ENCODE assay signal across 17 cellular contexts in genomic region chr1:247390996-247391395, GRCh38. TPM values are rescaled to one million over a fixed set of nuclear protein-coding genes. Genes with fewer than 3 reads are reported as not detected.
DNase-seq lines count a peak whose midpoint lies in the region; ATAC-seq and TF ChIP-seq lines count a peak whose summit lies in the region.
"Had no signal": no experiment of that assay in that cellular context is flagged by ENCODE, and none has a peak within 500 bp of the region (broad histone marks: within the 10 kb centered on the region; RNA-seq: fewer than 3 reads in every experiment).

No MANE protein-coding gene starts in this region.

- WGBS in adrenal gland, 4 donors: 86 to 99% (median 95%) methylated on average over 4 of the region's 4 CpGs

- TF ChIP-seq CTCF in HL-60 (IDR thresholded peaks at IDR 0.05; ENCODE audit: insufficient read depth, low read length) (no peak), osteoblast (IDR thresholded peaks at IDR 0.05; ENCODE audit: extremely low read depth, low read depth, low read length) (no peak), mucosa of descending colon (IDR thresholded peaks at IDR 0.05) (no peak), adrenal gland (IDR thresholded peaks at IDR 0.05) (no peak)

- H2AFZ ChIP-seq in osteoblast (ENCODE audit: low read length): no peak overlapping the region

- no peaks in the 10 kb centered on the region for H3K36me3 Mint-ChIP-seq in T-cell
- no peaks in the 10 kb centered on the region for H3K36me3 Mint-ChIP-seq in activated T-cell treated with anti-CD3 and anti-CD28 coated beads, Interleukin-2, amount 50 U/mL, for 4 hours (ENCODE audit: insufficient read depth)

- H3K4me3 ChIP-seq in BLaER1 treated with 17β-estradiol and CSF1 and Interleukin-3, amounts not matched to agents 10 nM and 100 nM: peak overlapping the region in 2 of 10 experiments; percentile 28 to 49; a peak in 4 of 20 replicates
- H3K4me3 ChIP-seq in HL-60 (replicated peaks; ENCODE audit: insufficient read depth, low read length) (no peak overlapping the region), osteoblast (ENCODE audit: insufficient read depth, low read length) (no peak overlapping the region), mucosa of descending colon (no peak overlapping the region), adrenal gland (no peak overlapping the region)
- H3K4me3 ChIP-seq: HAP-1 had no signal

- peak overlapping the region; percentile 52 to 89 (median 80) for H3K4me2 ChIP-seq in BLaER1 treated with 17β-estradiol and CSF1 and Interleukin-3, amounts not matched to agents 10 nM and 100 nM
- peak overlapping the region; percentile 90 for H3K4me2 ChIP-seq in osteoblast (ENCODE audit: insufficient read depth, low read length)

- peak overlapping the region; percentile 87 to 93 for H3K27ac Mint-ChIP-seq in T-cell

- peak overlapping the region; percentile 74 to 98 (median 96) for H3K27ac ChIP-seq in BLaER1 treated with 17β-estradiol and CSF1 and Interleukin-3, amounts not matched to agents 10 nM and 100 nM
- H3K27ac ChIP-seq in HL-60 (replicated peaks): peak overlapping the region; percentile 34; the same call in 1 of the 2 replicates
- H3K27ac ChIP-seq in osteoblast (ENCODE audit: low read depth, low read length): no peak overlapping the region
- H3K27ac ChIP-seq in adrenal gland: no peak overlapping the region

- intact Hi-C loops in mucosa of descending colon (cut with DNase I, micrococcal nuclease): loop anchor here in 1 of 2 donors (5.0 kb wide), 1 partner anchor 96 kb away; no protein-coding TSS in a partner anchor
- intact Hi-C loops in adrenal gland (cut with DNase I): no loop called here

- no peaks in the 10 kb centered on the region for H3K79me2 ChIP-seq in osteoblast (ENCODE audit: insufficient read depth, low read length)

- H3K4me1 ChIP-seq in BLaER1 treated with 17β-estradiol and CSF1 and Interleukin-3, amounts not matched to agents 10 nM and 100 nM: peaks cover 26 to 95% (median 75%) of the 10 kb centered on the region in 10 experiments
- H3K4me1 ChIP-seq in osteoblast (ENCODE audit: insufficient read depth, low read length) (peaks cover 8% of the 10 kb centered on the region), mucosa of descending colon (ENCODE audit: low read depth) (peaks cover 6% of the 10 kb centered on the region), adrenal gland (replicated peaks in 1 of 2) (peaks cover 0 to 4% of the 10 kb centered on the region in 2 donors)
- H3K4me1 ChIP-seq: BE2C had no signal

- H3K27me3 ChIP-seq in BLaER1 treated with 17β-estradiol and CSF1 and Interleukin-3, amounts not matched to agents 10 nM and 100 nM: no peaks in the 10 kb centered on the region
- H3K27me3 ChIP-seq in HL-60 (ENCODE audit: insufficient read depth, poor library complexity, severe bottlenecking) (no peaks in the 10 kb centered on the region), osteoblast (ENCODE audit: insufficient read depth, low read length) (no peaks in the 10 kb centered on the region), adrenal gland (no peaks in the 10 kb centered on the region)
- H3K27me3 ChIP-seq: BE2C had no signal

- H3K9ac ChIP-seq in BLaER1 treated with 17β-estradiol and CSF1 and Interleukin-3, amounts not matched to agents 10 nM and 100 nM: peak overlapping the region; percentile 52 to 86 (median 80); a peak in 21 of 22 replicates

- H3K36me3 ChIP-seq in BLaER1 treated with 17β-estradiol and CSF1 and Interleukin-3, amounts not matched to agents 10 nM and 100 nM: no peaks in the 10 kb centered on the region
- H3K36me3 ChIP-seq in osteoblast (ENCODE audit: insufficient read depth, low read length) (no peaks in the 10 kb centered on the region), mucosa of descending colon (ENCODE audit: low read depth) (no peaks in the 10 kb centered on the region), adrenal gland (replicated peaks in 1 of 2) (no peaks in the 10 kb centered on the region)
- H3K36me3 ChIP-seq: BE2C, HAP-1 had no signal

- no peaks in the 10 kb centered on the region for H3K9me3 ChIP-seq in BLaER1 treated with 17β-estradiol and CSF1 and Interleukin-3, amounts not matched to agents 10 nM and 100 nM (replicated peaks in 1 of 11)
- H3K9me3 ChIP-seq in osteoblast (ENCODE audit: low read depth, low read length) (no peaks in the 10 kb centered on the region), mucosa of descending colon (no peaks in the 10 kb centered on the region), adrenal gland (replicated peaks in 1 of 3) (no peaks in the 10 kb centered on the region)
- H3K9me3 ChIP-seq: BE2C, HAP-1 had no signal

- no peaks in the 10 kb centered on the region for H3K27me3 Mint-ChIP-seq in T-cell
- H3K27me3 Mint-ChIP-seq in activated T-cell treated with anti-CD3 and anti-CD28 coated beads, Interleukin-2, amount 50 U/mL, for 4 hours (ENCODE audit: low read depth): no peaks in the 10 kb centered on the region
- H3K27me3 Mint-ChIP-seq: IgD-negative memory B cell had no signal

- ATAC-seq in T-cell (replicated peaks in 1 of 4): no peak
- no peak for ATAC-seq in activated T-cell treated with anti-CD3 and anti-CD28 coated beads, Interleukin-2, amount 50 U/mL, for 4 hours
- no peak for ATAC-seq in mucosa of descending colon

- CTCF ChIA-PET in T-cell (lab: Charles Lee): interaction anchor here (0.5 to 3.5 kb wide), 22 partner anchors 8 to 515 kb away, joined by 3 to 81 read pairs (median 5); partner anchors contain the start of gene NLRP3 (in 2 of the 2)

- no peak for DNase-seq in HL-60 (ENCODE audit: low read depth in 1 of 2, low spot score in 1 of 2)
- DNase-seq in T-cell: no peak
- no peak for DNase-seq in osteoblast (ENCODE audit: insufficient read length, low spot score, missing footprints)
- no peak for DNase-seq in activated T-cell treated with anti-CD3 and anti-CD28 coated beads, Interleukin-2, amount 50 U/mL, for 4 hours
- DNase-seq in mucosa of descending colon: no peak
- DNase-seq in adrenal gland: no peak
- DNase-seq: ACHN, BE2C, DMS153, EL, NCI-H1417, NCI-H187 treated with DMSO at 0.1 percent for 48 hours, NCI-H446, NCI-H69 had no signal

- no peaks in the 10 kb centered on the region for H4K20me1 ChIP-seq in BLaER1 treated with 17β-estradiol and CSF1 and Interleukin-3, amounts not matched to agents 10 nM and 100 nM
- H4K20me1 ChIP-seq in osteoblast (ENCODE audit: insufficient read depth, low read length): no peaks in the 10 kb centered on the region

- peak overlapping the region in 2 of 3 donors; percentile 28 to 51 for H3K4me3 Mint-ChIP-seq in T-cell
- no peak overlapping the region for H3K4me3 Mint-ChIP-seq in activated T-cell treated with anti-CD3 and anti-CD28 coated beads, Interleukin-2, amount 50 U/mL, for 4 hours

- POLR2A ChIA-PET in T-cell (lab: Charles Lee): interaction anchor here (0.6 to 1.1 kb wide), 5 partner anchors 42 to 65 kb away, joined by 6 to 12 read pairs (median 6); no protein-coding TSS in a partner anchor

- TF ChIP-seq POLR2A in adrenal gland (IDR thresholded peaks at IDR 0.05): no peak

- peaks cover 14 to 15% (median 14%) of the 10 kb centered on the region in 3 donors for H3K4me1 Mint-ChIP-seq in T-cell
- peaks cover 11% of the 10 kb centered on the region for H3K4me1 Mint-ChIP-seq in activated T-cell treated with anti-CD3 and anti-CD28 coated beads, Interleukin-2, amount 50 U/mL, for 4 hours (ENCODE audit: low read depth)

- H3K9me3 Mint-ChIP-seq in T-cell: no peaks in the 10 kb centered on the region
- H3K9me3 Mint-ChIP-seq in activated T-cell treated with anti-CD3 and anti-CD28 coated beads, Interleukin-2, amount 50 U/mL, for 4 hours: no peaks in the 10 kb centered on the region
- H3K9me3 Mint-ChIP-seq: IgD-negative memory B cell had no signal

RNA-seq across cellular contexts. Expression of gene NLRP3, which starts 25.0 kb away (rescaled TPM):
- total RNA-seq in T-cell (1 to 10 TPM; 2.9 to 8.5 (median 5.1) TPM), osteoblast (0.36 and 0.59 TPM in 2 replicates), mucosa of descending colon (1 to 10 TPM in 1 of 3 donors, under 1 TPM in 2; 0.55 to 1.5 (median 0.89) TPM), adrenal gland (1 to 10 TPM; 1.4 to 3.4 (median 2.2) TPM)
- total RNA-seq in activated T-cell treated with anti-CD3 and anti-CD28 coated beads, Interleukin-2, amount 50 U/mL, for 4 hours: 1 to 10 TPM; 4.1 to 5.4 (median 4.2) TPM
- polyA plus RNA-seq in adrenal gland: 1 to 10 TPM in 1 of 3 donors, under 1 TPM in 2; 0.64 to 1.4 (median 0.67) TPM

RNA-seq across cellular contexts. Expression of gene ZNF496, which starts 59.3 kb away (rescaled TPM):
- total RNA-seq in T-cell (10 to 100 TPM; 12.2 to 29.3 (median 23.6) TPM), osteoblast (27.7 and 29.3 TPM in 2 replicates), mucosa of descending colon (10 to 100 TPM; 13.3 to 26.5 (median 18.0) TPM), adrenal gland (10 to 100 TPM; 13.5 to 34.9 (median 25.1) TPM)
- 10 to 100 TPM; 12.9 to 19.8 (median 17.6) TPM for total RNA-seq in activated T-cell treated with anti-CD3 and anti-CD28 coated beads, Interleukin-2, amount 50 U/mL, for 4 hours
- 10 to 100 TPM in 1 of 3 donors, 1 to 10 TPM in 2; 4.3 to 15.4 (median 9.8) TPM for polyA plus RNA-seq in adrenal gland

Comparison
In these comparisons a context has a peak if more than half of its experiments do, and no peak if none do; other contexts are left out.
1. H3K27ac ChIP-seq: peak in BLaER1 treated with 17β-estradiol and CSF1 and Interleukin-3, amounts not matched to agents 10 nM and 100 nM (11 of 11) and HL-60 (single experiment); none in osteoblast (single experiment) and adrenal gland (0 of 5).